Comparison of ENCODE assay signal across 9 cellular contexts in genomic region chr18:77249583-77250500, GRCh38.
DNase-seq lines count a peak whose midpoint lies in the region; ATAC-seq lines count a peak whose summit lies in the region.
"Had no signal": no experiment of that assay in that cellular context is flagged by ENCODE, and none has a peak within 500 bp of the region (broad histone marks: within the 10 kb centered on the region; RNA-seq: fewer than 3 reads in every experiment).

GALR1 (plus strand) TSS chr18:77249848; CDS start chr18:77250549, 701 bp downstream.

- peak within 1 kb of the TSS; percentile 73 for H3K4me3 ChIP-seq in iPS-15b (ENCODE audit: low read depth, low read length)
- H3K4me3 ChIP-seq: BLaER1 treated with 17β-estradiol and CSF1 and Interleukin-3, amounts not matched to agents 10 nM and 100 nM had no signal

- no peaks in the 10 kb centered on the region for H3K36me3 ChIP-seq in iPS-15b (ENCODE audit: control insufficient read depth, insufficient read depth, low read length)
- H3K36me3 ChIP-seq: BLaER1 treated with 17β-estradiol and CSF1 and Interleukin-3, amounts not matched to agents 10 nM and 100 nM had no signal

- peaks cover 4% of the 10 kb centered on the region for H3K9me3 Mint-ChIP-seq in stimulated activated memory B cell treated with anti-CD40 and anti-IgM and Interleukin-4, amounts not matched to agents 10 μg/mL and 1 μg/mL and 100 μg/mL, for 72 hours

- no peaks in the 10 kb centered on the region for H3K4me1 Mint-ChIP-seq in stimulated activated memory B cell treated with anti-CD40 and anti-IgM and Interleukin-4, amounts not matched to agents 10 μg/mL and 1 μg/mL and 100 μg/mL, for 72 hours

- H3K27ac Mint-ChIP-seq in stimulated activated memory B cell treated with anti-CD40 and anti-IgM and Interleukin-4, amounts not matched to agents 10 μg/mL and 1 μg/mL and 100 μg/mL, for 72 hours: no peak within 1 kb of the TSS

- H3K4me1 ChIP-seq in iPS-15b (ENCODE audit: control insufficient read depth, insufficient read depth, low read length): peaks cover 5% of the 10 kb centered on the region

- no peaks in the 10 kb centered on the region for H3K9me3 ChIP-seq in iPS-15b (ENCODE audit: control insufficient read depth, insufficient read depth, low read length)

- peak; percentile 8 to 18 for DNase-seq in NCI-H524 (lab: John Stamatoyannopoulos, UW)
- no peak for DNase-seq in NCI-H524 treated with DMSO at 0.1 percent for 48 hours (lab: John Stamatoyannopoulos, UW)
- DNase-seq in activated T-cell treated with anti-CD3 and anti-CD28 coated beads, Interleukin-2, amount 50 U/mL, for 48 hours: peak; percentile 25 to 27
- DNase-seq in glomerular visceral epithelial cell (ENCODE audit: extremely low spot score): no peak
- no peak for DNase-seq in NCI-H187 (lab: John Stamatoyannopoulos, UW)

- no peaks in the 10 kb centered on the region for H3K36me3 Mint-ChIP-seq in stimulated activated memory B cell treated with anti-CD40 and anti-IgM and Interleukin-4, amounts not matched to agents 10 μg/mL and 1 μg/mL and 100 μg/mL, for 72 hours

- no peak within 1 kb of the TSS for H3K9ac ChIP-seq in iPS-15b (ENCODE audit: low read depth, low read length)
- H3K9ac ChIP-seq: BLaER1 treated with 17β-estradiol and CSF1 and Interleukin-3, amounts not matched to agents 10 nM and 100 nM had no signal

- no peak for ATAC-seq in stimulated activated memory B cell treated with anti-CD40 and anti-IgM and Interleukin-4, amounts not matched to agents 10 μg/mL and 1 μg/mL and 100 μg/mL, for 72 hours
- no peak for ATAC-seq in GM18867 (IDR thresholded peaks at IDR 0.05; ENCODE audit: unreplicated experiment)

- peak within 1 kb of the TSS; percentile 8 for H3K4me3 Mint-ChIP-seq in stimulated activated memory B cell treated with anti-CD40 and anti-IgM and Interleukin-4, amounts not matched to agents 10 μg/mL and 1 μg/mL and 100 μg/mL, for 72 hours

- H3K27me3 Mint-ChIP-seq in stimulated activated memory B cell treated with anti-CD40 and anti-IgM and Interleukin-4, amounts not matched to agents 10 μg/mL and 1 μg/mL and 100 μg/mL, for 72 hours: peaks cover 70% of the 10 kb centered on the region

- H3K27me3 ChIP-seq in iPS-15b (ENCODE audit: control insufficient read depth, insufficient read depth, low read length): peaks cover 47% of the 10 kb centered on the region
- H3K27me3 ChIP-seq: BLaER1 treated with 17β-estradiol and CSF1 and Interleukin-3, amounts not matched to agents 10 nM and 100 nM had no signal

Comparison
In these comparisons a context has a peak if more than half of its experiments do, and no peak if none do; other contexts are left out.
1. DNase-seq: peak in NCI-H524 (2 of 2) and activated T-cell treated with anti-CD3 and anti-CD28 coated beads, Interleukin-2, amount 50 U/mL, for 48 hours (2 of 2); none in NCI-H524 treated with DMSO at 0.1 percent for 48 hours (single experiment), glomerular visceral epithelial cell (single experiment) and NCI-H187 (0 of 2).